ENCODE assay signal across 9 cellular contexts in the genomic region with DNA sequence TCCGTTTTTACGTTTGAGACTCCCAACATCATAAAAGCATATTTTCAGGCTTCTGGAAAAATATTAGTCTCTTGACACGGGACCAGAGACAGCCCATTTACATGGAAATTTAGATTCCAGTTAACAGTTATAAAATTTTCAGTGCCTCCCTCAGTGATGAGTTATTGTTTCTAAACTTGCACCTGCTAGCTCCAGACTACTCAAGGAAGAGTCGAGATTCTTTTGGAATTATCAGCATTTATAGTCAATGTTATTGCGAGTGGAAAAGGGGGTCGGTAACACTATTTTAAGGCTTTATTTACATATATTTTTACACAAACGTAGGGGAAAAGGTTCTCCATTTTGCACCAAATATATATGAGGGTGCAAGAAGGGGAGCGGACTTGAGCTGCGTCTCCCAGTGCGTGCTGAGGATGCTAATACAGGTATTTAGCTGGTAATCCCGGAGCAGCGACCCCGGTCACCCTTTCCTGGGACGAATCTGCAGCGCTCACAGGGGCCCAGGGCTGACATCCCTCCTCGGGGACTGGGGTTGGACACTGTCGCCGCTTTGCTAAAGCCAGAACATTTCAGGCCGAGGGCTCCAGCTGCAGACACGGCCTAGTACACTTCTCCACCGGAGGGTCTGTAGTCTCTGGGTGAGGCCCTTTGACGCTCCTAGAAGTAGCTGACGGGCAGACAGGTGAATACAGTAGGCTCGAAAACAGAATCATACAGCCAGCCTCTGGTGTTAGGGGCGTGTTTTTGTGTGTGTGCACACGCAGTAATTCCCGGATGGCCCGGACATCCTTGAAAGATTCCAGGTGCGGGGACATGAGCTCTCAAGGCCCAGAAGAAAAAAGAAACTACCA. TPM values are rescaled to one million over a fixed set of nuclear protein-coding genes. Genes with fewer than 3 reads are reported as not detected.
DNase-seq lines count a peak whose midpoint lies in the region; ATAC-seq and TF ChIP-seq lines count a peak whose summit lies in the region.
"Had no signal": no experiment of that assay in that cellular context is flagged by ENCODE, and none has a peak within 500 bp of the region (broad histone marks: within the 10 kb centered on the region; RNA-seq: fewer than 3 reads in every experiment).

No MANE protein-coding gene starts in this region.

- peak overlapping the region; percentile 95 for H3K4me3 Mint-ChIP-seq in activated T-cell treated with anti-CD3 and anti-CD28 coated beads, Interleukin-2, amount 50 U/mL, for 4 hours

- peaks cover 24% of the 10 kb centered on the region for H3K36me3 Mint-ChIP-seq in activated T-cell treated with anti-CD3 and anti-CD28 coated beads, Interleukin-2, amount 50 U/mL, for 4 hours (ENCODE audit: insufficient read depth)

- H3K9ac ChIP-seq in liver (ENCODE audit: low read depth in 1 of 2, low read length in 2 of 2): peak overlapping the region; percentile 95 to 100

- TF ChIP-seq EP300 in transverse colon (IDR thresholded peaks at IDR 0.05; ENCODE audit: low read depth): no peak

- TF ChIP-seq POLR2A in transverse colon (IDR thresholded peaks at IDR 0.05): no peak

- in situ Hi-C loops in astrocyte of the spinal cord (cut with HindIII; ENCODE audit: low sequenced_read_pairs) (no loop called here), transverse colon (cut with MboI; ENCODE audit: low pct_ligation_motif_present in 1 of 4, low pct_unique_long_range_greater_than_20kb in 1 of 4, low sequenced_read_pairs in 3 of 4) (no loop called here)

- H3K4me3 ChIP-seq in astrocyte of the spinal cord (ENCODE audit: low read depth, low read length): peak overlapping the region; percentile 42
- H3K4me3 ChIP-seq in liver (ENCODE audit: low read depth in 1 of 3, low read length in 3 of 3): peak overlapping the region; percentile 23 to 72 (median 57)
- H3K4me3 ChIP-seq in transverse colon: peak overlapping the region in 3 of 4 donors; percentile 80 to 93 (median 90)

- ATAC-seq in activated T-cell treated with anti-CD3 and anti-CD28 coated beads, Interleukin-2, amount 50 U/mL, for 4 hours: no peak

- H3K36me3 ChIP-seq in liver (ENCODE audit: control insufficient read depth in 4 of 4, insufficient read depth in 3 of 4, low read depth in 1 of 4, low read length in 3 of 4) (peaks cover 13 to 29% (median 26%) of the 10 kb centered on the region in 4 donors), transverse colon (peaks cover 0 to 25% (median 7%) of the 10 kb centered on the region in 4 donors)

- intact Hi-C loops in transverse colon (cut with DNase I; ENCODE audit: low total_unique reads): no loop called here

- no peak for DNase-seq in activated T-cell treated with anti-CD3 and anti-CD28 coated beads, Interleukin-2, amount 50 U/mL, for 4 hours
- DNase-seq in activated T-cell treated with anti-CD3 and anti-CD28 coated beads for 4 hours: no peak
- no peak for DNase-seq in astrocyte of the spinal cord (ENCODE audit: low read depth, low spot score)
- DNase-seq in transverse colon: no peak
- DNase-seq in T1000 (lab: John Stamatoyannopoulos, UW): no peak
- no peak for DNase-seq in GM03348 (ENCODE audit: low spot score)
- no peak for DNase-seq in NCI-H1930 (lab: John Stamatoyannopoulos, UW)
- DNase-seq: DMS79 treated with DMSO at 0.1 percent for 48 hours had no signal

- no peaks in the 10 kb centered on the region for H3K27me3 Mint-ChIP-seq in activated T-cell treated with anti-CD3 and anti-CD28 coated beads, Interleukin-2, amount 50 U/mL, for 4 hours (ENCODE audit: low read depth)

- TF ChIP-seq RAD21 in liver (IDR thresholded peaks at IDR 0.05): no peak

- H3K27ac ChIP-seq in liver (ENCODE audit: low read depth in 1 of 2, low read length in 2 of 2) (peak overlapping the region; percentile 100), transverse colon (peak overlapping the region; percentile 98 to 100 (median 98))

- H3K9me3 Mint-ChIP-seq in activated T-cell treated with anti-CD3 and anti-CD28 coated beads, Interleukin-2, amount 50 U/mL, for 4 hours: no peaks in the 10 kb centered on the region

- 54% methylated on average over 29 of the region's 29 CpGs for WGBS in liver
- WGBS in transverse colon (ENCODE audit: low coverage in 1 of 2), 2 donors: 3 to 56% methylated on average over 9 to 28 of the region's 29 CpGs

- TF ChIP-seq CTCF in astrocyte of the spinal cord (IDR thresholded peaks at IDR 0.05; ENCODE audit: low read depth, low read length): no peak
- no peak for TF ChIP-seq CTCF in liver (IDR thresholded peaks at IDR 0.05; ENCODE audit: low read depth, low read length, missing input control)
- TF ChIP-seq CTCF in transverse colon (IDR thresholded peaks at IDR 0.05): no peak

- H3K4me1 ChIP-seq in liver (ENCODE audit: control insufficient read depth in 4 of 4, insufficient read depth in 4 of 4, low read length in 3 of 4) (peaks cover 4 to 29% (median 13%) of the 10 kb centered on the region in 4 donors), transverse colon (peaks cover 11 to 27% (median 19%) of the 10 kb centered on the region in 4 donors)

- H3K27me3 ChIP-seq in liver (ENCODE audit: control insufficient read depth in 4 of 4, insufficient read depth in 4 of 4, low read length in 3 of 4): no peaks in the 10 kb centered on the region
- H3K27me3 ChIP-seq in transverse colon: no peaks in the 10 kb centered on the region

- H3K9me3 ChIP-seq in liver (ENCODE audit: control insufficient read depth in 4 of 4, low read length in 3 of 4) (no peaks in the 10 kb centered on the region), transverse colon (no peaks in the 10 kb centered on the region)

- H3K4me1 Mint-ChIP-seq in activated T-cell treated with anti-CD3 and anti-CD28 coated beads, Interleukin-2, amount 50 U/mL, for 4 hours (ENCODE audit: low read depth): peaks cover 48% of the 10 kb centered on the region

TF ChIP-seq in liver, 16 proteins besides CTCF, POLR2A, EP300 and RAD21:
- TF ChIP-seq, protein P1, sequence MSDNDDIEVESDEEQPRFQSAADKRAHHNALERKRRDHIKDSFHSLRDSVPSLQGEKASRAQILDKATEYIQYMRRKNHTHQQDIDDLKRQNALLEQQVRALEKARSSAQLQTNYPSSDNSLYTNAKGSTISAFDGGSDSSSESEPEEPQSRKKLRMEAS (IDR thresholded peaks at IDR 0.05): no peak
- TF ChIP-seq, protein P2, sequence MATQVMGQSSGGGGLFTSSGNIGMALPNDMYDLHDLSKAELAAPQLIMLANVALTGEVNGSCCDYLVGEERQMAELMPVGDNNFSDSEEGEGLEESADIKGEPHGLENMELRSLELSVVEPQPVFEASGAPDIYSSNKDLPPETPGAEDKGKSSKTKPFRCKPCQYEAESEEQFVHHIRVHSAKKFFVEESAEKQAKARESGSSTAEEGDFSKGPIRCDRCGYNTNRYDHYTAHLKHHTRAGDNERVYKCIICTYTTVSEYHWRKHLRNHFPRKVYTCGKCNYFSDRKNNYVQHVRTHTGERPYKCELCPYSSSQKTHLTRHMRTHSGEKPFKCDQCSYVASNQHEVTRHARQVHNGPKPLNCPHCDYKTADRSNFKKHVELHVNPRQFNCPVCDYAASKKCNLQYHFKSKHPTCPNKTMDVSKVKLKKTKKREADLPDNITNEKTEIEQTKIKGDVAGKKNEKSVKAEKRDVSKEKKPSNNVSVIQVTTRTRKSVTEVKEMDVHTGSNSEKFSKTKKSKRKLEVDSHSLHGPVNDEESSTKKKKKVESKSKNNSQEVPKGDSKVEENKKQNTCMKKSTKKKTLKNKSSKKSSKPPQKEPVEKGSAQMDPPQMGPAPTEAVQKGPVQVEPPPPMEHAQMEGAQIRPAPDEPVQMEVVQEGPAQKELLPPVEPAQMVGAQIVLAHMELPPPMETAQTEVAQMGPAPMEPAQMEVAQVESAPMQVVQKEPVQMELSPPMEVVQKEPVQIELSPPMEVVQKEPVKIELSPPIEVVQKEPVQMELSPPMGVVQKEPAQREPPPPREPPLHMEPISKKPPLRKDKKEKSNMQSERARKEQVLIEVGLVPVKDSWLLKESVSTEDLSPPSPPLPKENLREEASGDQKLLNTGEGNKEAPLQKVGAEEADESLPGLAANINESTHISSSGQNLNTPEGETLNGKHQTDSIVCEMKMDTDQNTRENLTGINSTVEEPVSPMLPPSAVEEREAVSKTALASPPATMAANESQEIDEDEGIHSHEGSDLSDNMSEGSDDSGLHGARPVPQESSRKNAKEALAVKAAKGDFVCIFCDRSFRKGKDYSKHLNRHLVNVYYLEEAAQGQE (IDR thresholded peaks at IDR 0.05): peak; percentile 6

RNA-seq across cellular contexts. Expression of a gene that starts 0.7 kb away (rescaled TPM):
- 10 to 100 TPM; 24.1 to 25.8 (median 24.8) TPM for total RNA-seq in activated T-cell treated with anti-CD3 and anti-CD28 coated beads, Interleukin-2, amount 50 U/mL, for 4 hours
- total RNA-seq in liver (10 to 100 TPM; 14.6 to 18.7 TPM), transverse colon (10 to 100 TPM; 11.6 to 29.1 (median 21.5) TPM)
- 1 to 10 TPM; 3.8 to 3.9 TPM for polyA plus RNA-seq in liver

RNA-seq across cellular contexts. Expression of a gene that starts 8.9 kb away (rescaled TPM):
- total RNA-seq in activated T-cell treated with anti-CD3 and anti-CD28 coated beads, Interleukin-2, amount 50 U/mL, for 4 hours: 1,000 to 10,000 TPM; 2,191 to 2,257 (median 2,224) TPM
- 100 to 1,000 TPM; 345 to 761 TPM for total RNA-seq in liver
- polyA plus RNA-seq in liver: 100 to 1,000 TPM; 216 to 499 TPM
- total RNA-seq in transverse colon: 100 to 1,000 TPM; 215 to 997 (median 604) TPM

RNA-seq across cellular contexts. Expression of a gene that starts 46.8 kb away (rescaled TPM):
- total RNA-seq in activated T-cell treated with anti-CD3 and anti-CD28 coated beads, Interleukin-2, amount 50 U/mL, for 4 hours: 10 to 100 TPM; 11.8 to 14.1 (median 12.9) TPM
- 1 to 10 TPM; 3.3 to 8.3 TPM for total RNA-seq in liver
- polyA plus RNA-seq in liver: under 1 TPM; 0.57 to 0.78 TPM
- total RNA-seq in transverse colon: 10 to 100 TPM in 1 of 4 donors, 1 to 10 TPM in 3; 1.1 to 22.1 (median 6.1) TPM
